Comparison of ENCODE assay signal across 10 cellular contexts in genomic region chr16:70432800-70433455, GRCh38. TPM values are rescaled to one million over a fixed set of nuclear protein-coding genes. Genes with fewer than 3 reads are reported as not detected.
DNase-seq lines count a peak whose midpoint lies in the region; TF ChIP-seq lines count a peak whose summit lies in the region.
"Had no signal": no experiment of that assay in that cellular context is flagged by ENCODE, and none has a peak within 500 bp of the region (broad histone marks: within the 10 kb centered on the region; RNA-seq: fewer than 3 reads in every experiment).

No MANE protein-coding gene starts in this region.

- no peaks in the 10 kb centered on the region for H3K36me3 Mint-ChIP-seq in activated naive CD4-positive, alpha-beta T cell treated with anti-CD3 and anti-CD28 coated beads for 36 hours (ENCODE audit: low read depth)

- no peaks in the 10 kb centered on the region for H3K27me3 Mint-ChIP-seq in activated naive CD4-positive, alpha-beta T cell treated with anti-CD3 and anti-CD28 coated beads for 36 hours (ENCODE audit: low read depth)

- H3K9me3 Mint-ChIP-seq in activated naive CD4-positive, alpha-beta T cell treated with anti-CD3 and anti-CD28 coated beads for 36 hours, result no peaks in the 10 kb centered on the region

- H3K4me1 ChIP-seq in suprapubic skin, result peaks cover 88% of the 10 kb centered on the region

- H3K27ac Mint-ChIP-seq in activated naive CD4-positive, alpha-beta T cell treated with anti-CD3 and anti-CD28 coated beads for 36 hours, result no peak overlapping the region

- no peaks in the 10 kb centered on the region for H3K27me3 ChIP-seq in suprapubic skin

- H3K4me3 Mint-ChIP-seq in activated naive CD4-positive, alpha-beta T cell treated with anti-CD3 and anti-CD28 coated beads for 36 hours, result no peak overlapping the region

- intact Hi-C loops in activated naive CD4-positive, alpha-beta T cell treated with anti-CD3 and anti-CD28 coated beads for 36 hours (cut with micrococcal nuclease), result no loop called here

- WGBS in suprapubic skin, result 56% methylated on average over 8 of the region's 11 CpGs

- no peak for TF ChIP-seq POLR2A in suprapubic skin (IDR thresholded peaks at IDR 0.05)

- no peak for TF ChIP-seq EP300 in suprapubic skin (IDR thresholded peaks at IDR 0.05)

- CTCF ChIA-PET in activated naive CD4-positive, alpha-beta T cell treated with anti-CD3 and anti-CD28 coated beads for 36 hours (lab: Charles Lee), result interaction anchor here (0.5 to 0.6 kb wide), 3 partner anchors 37 to 106 kb away, joined by 3 to 4 read pairs (median 3); no protein-coding TSS in a partner anchor

- H3K4me1 Mint-ChIP-seq in activated naive CD4-positive, alpha-beta T cell treated with anti-CD3 and anti-CD28 coated beads for 36 hours (ENCODE audit: low read depth), result peaks cover 76% of the 10 kb centered on the region

- H3K4me3 ChIP-seq in suprapubic skin, result no peak overlapping the region

- H3K9me3 ChIP-seq in suprapubic skin, result no peaks in the 10 kb centered on the region

- DNase-seq in SKM-1 treated with dmso at 0.1 percent for 144 hours (lab: John Stamatoyannopoulos, UW; ENCODE audit: unreplicated experiment), result peak; percentile 23
- no peak for DNase-seq in SKM-1 (lab: John Stamatoyannopoulos, UW; ENCODE audit: unreplicated experiment)
- DNase-seq in OCI-M1 (lab: John Stamatoyannopoulos, UW), result peak; percentile 46
- DNase-seq in glomerular visceral epithelial cell (ENCODE audit: extremely low spot score), result peak; percentile 52
- DNase-seq in suprapubic skin (ENCODE audit: low spot score in 2 of 2), result no peak
- DNase-seq in activated naive CD4-positive, alpha-beta T cell treated with anti-CD3 and anti-CD28 coated beads for 36 hours, result no peak
- no peak for DNase-seq in ecto neural progenitor cell (ENCODE audit: low spot score)
- DNase-seq in NCI-H187 (lab: John Stamatoyannopoulos, UW), result no peak
- DNase-seq: effector CD4-positive, alpha-beta T cell; NCI-H1048 had no signal

- no peak for TF ChIP-seq CTCF in suprapubic skin (IDR thresholded peaks at IDR 0.05)

- peaks cover 3% of the 10 kb centered on the region for H3K36me3 ChIP-seq in suprapubic skin

- peak overlapping the region; percentile 1 for H3K27ac ChIP-seq in suprapubic skin

RNA-seq across cellular contexts. Expression of gene ST3GAL2, which starts 6.0 kb away (rescaled TPM):
- total RNA-seq in suprapubic skin, result 10 to 100 TPM in 3 of 4 donors, 1 to 10 TPM in 1; 7.1 to 16.5 (median 11.1) TPM
- total RNA-seq in activated naive CD4-positive, alpha-beta T cell treated with anti-CD3 and anti-CD28 coated beads for 36 hours, result 1 to 10 TPM; 9.3 to 9.9 TPM

RNA-seq across cellular contexts. Expression of gene FCSK, which starts 21.5 kb away (rescaled TPM):
- total RNA-seq in suprapubic skin, result 10 to 100 TPM; 15.7 to 44.7 (median 23.2) TPM
- total RNA-seq in activated naive CD4-positive, alpha-beta T cell treated with anti-CD3 and anti-CD28 coated beads for 36 hours, result 10 to 100 TPM; 12.2 to 12.6 TPM

Comparison
In these comparisons a context has a peak if more than half of its experiments do, and no peak if none do; other contexts are left out.
1. DNase-seq: peak in SKM-1 treated with dmso at 0.1 percent for 144 hours (single experiment), OCI-M1 (single experiment) and glomerular visceral epithelial cell (single experiment); none in SKM-1 (single experiment), suprapubic skin (0 of 2), activated naive CD4-positive, alpha-beta T cell treated with anti-CD3 and anti-CD28 coated beads for 36 hours (single experiment), ecto neural progenitor cell (single experiment) and NCI-H187 (0 of 2).